ENCODE assay signal across 13 cellular contexts in genomic region chr2:45879406-45879805, GRCh38.
DNase-seq lines count a peak whose midpoint lies in the region; ATAC-seq and TF ChIP-seq lines count a peak whose summit lies in the region.
"Had no signal": no experiment of that assay in that cellular context is flagged by ENCODE, and none has a peak within 500 bp of the region (broad histone marks: within the 10 kb centered on the region; RNA-seq: fewer than 3 reads in every experiment).

No MANE protein-coding gene starts in this region.

- ATAC-seq in left lobe of liver = peak; percentile 41
- no peak for ATAC-seq in GM18909 (IDR thresholded peaks at IDR 0.05; ENCODE audit: poor library complexity, unreplicated experiment)
- ATAC-seq in HG02763 (IDR thresholded peaks at IDR 0.05; ENCODE audit: unreplicated experiment) = no peak
- ATAC-seq: natural killer cell had no signal

- DNase-seq in DMS153 (lab: John Stamatoyannopoulos, UW) (peak; percentile 11), NCI-H69 (lab: John Stamatoyannopoulos, UW) (peak; percentile 3), left lobe of liver (ENCODE audit: low spot score) (no peak), medulla oblongata (ENCODE audit: extremely low spot score) (no peak), T-helper 2 cell (no peak)
- DNase-seq: effector CD8-positive, alpha-beta T cell; natural killer cell; NCI-H1092 treated with DMSO at 0.1 percent for 48 hours; Right ventricle myocardium superior; stimulated activated CD4-positive, alpha-beta T cell treated with anti-CD3 and anti-CD28 coated beads, Interleukin-4, amount 100 ng/mL, for 1 hour had no signal

- TF ChIP-seq CTCF in GM12874 (IDR thresholded peaks at IDR 0.05; ENCODE audit: insufficient read depth, low read depth, low read length) = 0 out of 2 replicates have a peak, but pooled peaks have one; percentile 16

Comparison
In these comparisons a context has a peak if more than half of its experiments do, and no peak if none do; other contexts are left out.
1. DNase-seq: peak in DMS153 (single experiment) and NCI-H69 (single experiment); none in left lobe of liver (single experiment), medulla oblongata (single experiment) and T-helper 2 cell (0 of 5).